17 cellular contexts compared by ENCODE assay signal in the genomic region with DNA sequence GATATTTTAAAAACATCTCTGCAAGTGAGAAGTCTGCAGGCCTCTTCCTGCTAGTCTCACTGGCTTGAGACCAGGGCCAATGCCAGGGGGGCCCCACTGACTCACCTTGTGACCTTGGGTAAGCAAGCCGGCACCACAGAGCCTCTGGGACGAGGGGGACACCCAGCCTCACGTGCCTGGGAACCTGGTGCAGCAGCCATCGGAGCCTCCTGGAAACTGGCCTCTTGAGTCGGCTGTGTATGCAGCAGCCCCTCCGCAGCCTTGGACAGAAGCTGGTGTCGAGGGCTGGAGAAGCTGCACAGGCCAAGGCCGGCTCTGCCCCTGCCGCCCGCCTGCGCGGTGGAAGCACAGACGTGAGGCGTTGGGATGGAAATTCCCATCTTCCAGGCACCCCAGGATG.
"Had no signal": no experiment of that assay in that cellular context is flagged by ENCODE, and none has a peak within 500 bp of the region (broad histone marks: within the 10 kb centered on the region; RNA-seq: fewer than 3 reads in every experiment).

No MANE protein-coding gene starts in this region.

- H3K27me3 ChIP-seq: Peyer's patch had no signal

- H3K9me3 ChIP-seq: Peyer's patch had no signal

- DNase-seq: activated CD4-positive, alpha-beta T cell treated with anti-CD3 and anti-CD28 coated beads for 48 hours; activated CD4-positive, alpha-beta T cell treated with anti-CD3 and anti-CD28 coated beads, Interleukin-2, amount 50 U/mL, for 48 hours; activated CD4-positive, CD25-positive, alpha-beta regulatory T cell treated with anti-CD3 and anti-CD28 coated beads, Interleukin-2, amount 50 U/mL, for 72 hours; activated CD8-positive, alpha-beta memory T cell treated with anti-CD3 and anti-CD28 coated beads, Interleukin-2, amount 10 ng/mL, durations not matched to agents 7 days and 5 days; activated gamma-delta T cell; activated naive CD4-positive, alpha-beta T cell treated with anti-CD3 and anti-CD28 coated beads for 36 hours; activated T-cell treated with anti-CD3 and anti-CD28 coated beads, Interleukin-2, amount 50 U/mL, for 48 hours; Kasumi-1; KBM-7; NCI-H1105 treated with DMSO at 0.1 percent for 48 hours; NCI-H1436 treated with DMSO at 0.1 percent for 48 hours; NCI-H187; NCI-H2081; NCI-H510A treated with DMSO at 0.1 percent for 48 hours; NCI-H69; Peyer's patch; SHP77 treated with DMSO at 0.1 percent for 48 hours had no signal

- H3K4me3 ChIP-seq: Peyer's patch had no signal

- H3K27ac ChIP-seq: Peyer's patch had no signal
